ENCODE assay signal across 7 cellular contexts in genomic region chr12:53324113-53324778, GRCh38. TPM values are rescaled to one million over a fixed set of nuclear protein-coding genes. Genes with fewer than 3 reads are reported as not detected.
DNase-seq lines count a peak whose midpoint lies in the region; ATAC-seq and TF ChIP-seq lines count a peak whose summit lies in the region.

No MANE protein-coding gene starts in this region.

- H3K9me3 ChIP-seq in Karpas-422 (ENCODE audit: low read length) (no peaks in the 10 kb centered on the region), tibial artery (no peaks in the 10 kb centered on the region)

- H3K36me3 ChIP-seq in Karpas-422 (ENCODE audit: insufficient read depth, low read length) (no peaks in the 10 kb centered on the region), tibial artery (peaks cover 0 to 1% (median 0%) of the 10 kb centered on the region in 3 donors)

- peaks cover 0 to 12% (median 2%) of the 10 kb centered on the region in 3 donors for H3K36me3 Mint-ChIP-seq in naive thymus-derived CD8-positive, alpha-beta T cell

- no peaks in the 10 kb centered on the region for H3K9me2 ChIP-seq in Karpas-422 (replicated peaks; ENCODE audit: insufficient read depth, low read length)

- peak; percentile 31 for ATAC-seq in GM19351 (IDR thresholded peaks at IDR 0.05; ENCODE audit: unreplicated experiment)
- ATAC-seq in naive thymus-derived CD8-positive, alpha-beta T cell = peak; percentile 47 to 48
- no peak for ATAC-seq in HG03457 (IDR thresholded peaks at IDR 0.05; ENCODE audit: unreplicated experiment)

- peaks cover 11% of the 10 kb centered on the region for H3K79me2 ChIP-seq in Karpas-422 (ENCODE audit: low read length)

- H3K4me3 ChIP-seq in Karpas-422 (ENCODE audit: low read length) (peak overlapping the region; percentile 67), tibial artery (peak overlapping the region; percentile 69 to 84)

- peak overlapping the region; percentile 87 to 99 (median 96) for H3K4me3 Mint-ChIP-seq in naive thymus-derived CD8-positive, alpha-beta T cell

- peak; percentile 87 for DNase-seq in Karpas-422
- peak; percentile 17 to 37 for DNase-seq in activated CD4-positive, alpha-beta T cell treated with anti-CD3 and anti-CD28 coated beads, Interleukin-2, amount 50 U/mL, for 24 hours (ENCODE audit: low read depth in 1 of 2, low spot score in 1 of 2)
- peak; percentile 18 for DNase-seq in effector CD8-positive, alpha-beta T cell (lab: John Stamatoyannopoulos, UW)
- DNase-seq in naive thymus-derived CD8-positive, alpha-beta T cell = peak in 9 of 10 donors; percentile 28 to 76 (median 50)
- DNase-seq in tibial artery = no peak

- no peaks in the 10 kb centered on the region for H4K20me1 ChIP-seq in Karpas-422 (ENCODE audit: insufficient read depth, low read depth, low read length)

- H3K4me2 ChIP-seq in Karpas-422 (ENCODE audit: low read depth, low read length, poor library complexity, severe bottlenecking) = peak overlapping the region; percentile 83

- H3K27me3 ChIP-seq in Karpas-422 (ENCODE audit: low read length) (no peaks in the 10 kb centered on the region), tibial artery (no peaks in the 10 kb centered on the region)

- H3K9me3 Mint-ChIP-seq in naive thymus-derived CD8-positive, alpha-beta T cell = no peaks in the 10 kb centered on the region

- TF ChIP-seq CTCF in tibial artery (IDR thresholded peaks at IDR 0.05) = no peak

- peaks cover 0 to 2% (median 0%) of the 10 kb centered on the region in 5 donors for H3K27me3 Mint-ChIP-seq in naive thymus-derived CD8-positive, alpha-beta T cell

- intact Hi-C loops in tibial artery (cut with DNase I; ENCODE audit: low total_unique reads) = loop anchor here (2.0 kb wide), 1 partner anchor 21 kb away; no protein-coding TSS in a partner anchor

- peak overlapping the region; percentile 74 for H3K9ac ChIP-seq in Karpas-422 (ENCODE audit: low read length)

- POLR2A ChIA-PET in naive thymus-derived CD8-positive, alpha-beta T cell (lab: Charles Lee) = interaction anchor here (0.5 to 5.4 kb wide), 17 partner anchors 12 to 402 kb away, joined by 3 to 80 read pairs (median 5); partner anchors contain the start of genes CSAD, MAP3K12, MYG1 and PFDN5

- H3K27ac ChIP-seq in Karpas-422 (ENCODE audit: low read length) (peak overlapping the region; percentile 80), tibial artery (peak overlapping the region; percentile 90 to 91)

- peak overlapping the region; percentile 94 to 98 (median 96) for H3K27ac Mint-ChIP-seq in naive thymus-derived CD8-positive, alpha-beta T cell

- H3K4me1 ChIP-seq in Karpas-422 (ENCODE audit: low read length) (peaks cover 52% of the 10 kb centered on the region), tibial artery (peaks cover 8 to 44% (median 25%) of the 10 kb centered on the region in 4 donors)

- H2AFZ ChIP-seq in Karpas-422 (ENCODE audit: low read length) = peak overlapping the region; percentile 84

- peaks cover 29 to 49% (median 41%) of the 10 kb centered on the region in 4 donors for H3K4me1 Mint-ChIP-seq in naive thymus-derived CD8-positive, alpha-beta T cell

RNA-seq across cellular contexts. Expression of gene AAAS, which starts 2.8 kb away (rescaled TPM):
- 37.3 and 63.6 TPM in 2 replicates for total RNA-seq in Karpas-422 (2014; rRNA removed; shearing (Covaris generic); ENCODE audit: low replicate concordance)
- 10 to 100 TPM; 66.8 to 68.2 TPM for total RNA-seq in naive thymus-derived CD8-positive, alpha-beta T cell
- polyA plus RNA-seq in naive thymus-derived CD8-positive, alpha-beta T cell = 10 to 100 TPM; 34.1 to 57.2 (median 39.3) TPM

RNA-seq across cellular contexts. Expression of gene SP7, which starts 11.9 kb away (rescaled TPM):
- total RNA-seq in Karpas-422 (2014; rRNA removed; shearing (Covaris generic); ENCODE audit: low replicate concordance) = not detected in 2 replicates
- not detected for total RNA-seq in naive thymus-derived CD8-positive, alpha-beta T cell
- polyA plus RNA-seq in naive thymus-derived CD8-positive, alpha-beta T cell = under 1 TPM in 1 of 3 donors, not detected in 2; 0.05 TPM

RNA-seq across cellular contexts. Expression of gene MYG1, which starts 24.8 kb away (rescaled TPM):
- total RNA-seq in Karpas-422 (2014; rRNA removed; shearing (Covaris generic); ENCODE audit: low replicate concordance) = 67.1 and 85.5 TPM in 2 replicates
- total RNA-seq in naive thymus-derived CD8-positive, alpha-beta T cell = 10 to 100 TPM; 48.3 to 53.5 TPM
- 10 to 100 TPM; 64.4 to 81.2 (median 68.6) TPM for polyA plus RNA-seq in naive thymus-derived CD8-positive, alpha-beta T cell

RNA-seq across cellular contexts. Expression of gene PFDN5, which starts 28.9 kb away (rescaled TPM):
- total RNA-seq in Karpas-422 (2014; rRNA removed; shearing (Covaris generic); ENCODE audit: low replicate concordance) = 387 and 492 TPM in 2 replicates
- 100 to 1,000 TPM; 663 to 692 TPM for total RNA-seq in naive thymus-derived CD8-positive, alpha-beta T cell
- 1,000 to 10,000 TPM; 1,657 to 1,928 (median 1,896) TPM for polyA plus RNA-seq in naive thymus-derived CD8-positive, alpha-beta T cell

RNA-seq across cellular contexts. Expression of gene SP1, which starts 55.7 kb away (rescaled TPM):
- total RNA-seq in Karpas-422 (2014; rRNA removed; shearing (Covaris generic); ENCODE audit: low replicate concordance) = 29.9 and 36.5 TPM in 2 replicates
- total RNA-seq in naive thymus-derived CD8-positive, alpha-beta T cell = 100 to 1,000 TPM; 104 TPM
- 10 to 100 TPM in 1 of 3 donors, 1 to 10 TPM in 2; 8.5 to 10.4 (median 9.4) TPM for polyA plus RNA-seq in naive thymus-derived CD8-positive, alpha-beta T cell

Comparison
In these comparisons a context has a peak if more than half of its experiments do, and no peak if none do; other contexts are left out.
1. DNase-seq: peak in Karpas-422 (single experiment), activated CD4-positive, alpha-beta T cell treated with anti-CD3 and anti-CD28 coated beads, Interleukin-2, amount 50 U/mL, for 24 hours (2 of 2), effector CD8-positive, alpha-beta T cell (single experiment) and naive thymus-derived CD8-positive, alpha-beta T cell (9 of 10); none in tibial artery (0 of 2).